ENCODE assay signal across 14 cellular contexts in genomic region chr9:98569070-98569469, GRCh38.
DNase-seq lines count a peak whose midpoint lies in the region; ATAC-seq and TF ChIP-seq lines count a peak whose summit lies in the region.
"Had no signal": no experiment of that assay in that cellular context is flagged by ENCODE, and none has a peak within 500 bp of the region (broad histone marks: within the 10 kb centered on the region; RNA-seq: fewer than 3 reads in every experiment).

No MANE protein-coding gene starts in this region.

- H3K4me1 Mint-ChIP-seq in osteocyte (ENCODE audit: unreplicated experiment) (no peaks in the 10 kb centered on the region), T-helper 17 cell (peaks cover 2% of the 10 kb centered on the region)
- no peaks in the 10 kb centered on the region for H3K4me1 Mint-ChIP-seq in activated CD4-positive, alpha-beta T cell treated with anti-CD3 and anti-CD28 coated beads for 36 hours
- H3K4me1 Mint-ChIP-seq: CD4-positive, CD25-positive, alpha-beta regulatory T cell; GM23338 had no signal

- no peaks in the 10 kb centered on the region for H3K9me3 Mint-ChIP-seq in osteocyte (ENCODE audit: unreplicated experiment)
- no peaks in the 10 kb centered on the region for H3K9me3 Mint-ChIP-seq in activated CD4-positive, alpha-beta T cell treated with anti-CD3 and anti-CD28 coated beads for 36 hours (ENCODE audit: low read depth)
- H3K9me3 Mint-ChIP-seq: GM23338, H9 had no signal

- H3K27me3 ChIP-seq in right atrium auricular region (no peaks in the 10 kb centered on the region), esophagus muscularis mucosa (no peaks in the 10 kb centered on the region)

- TF ChIP-seq CTCF in right atrium auricular region (IDR thresholded peaks at IDR 0.05): no peak
- no peak for TF ChIP-seq CTCF in esophagus muscularis mucosa (IDR thresholded peaks at IDR 0.05)
- TF ChIP-seq CTCF in osteocyte (IDR thresholded peaks at IDR 0.05): no peak

- H3K36me3 ChIP-seq in right atrium auricular region (no peaks in the 10 kb centered on the region), esophagus muscularis mucosa (no peaks in the 10 kb centered on the region)
- H3K36me3 ChIP-seq: BLaER1 treated with 17β-estradiol and CSF1 and Interleukin-3, amounts not matched to agents 10 nM and 100 nM had no signal

- H3K27me3 Mint-ChIP-seq in osteocyte (ENCODE audit: unreplicated experiment) (peaks cover 3% of the 10 kb centered on the region), T-helper 17 cell (peaks cover 42% of the 10 kb centered on the region)
- peaks cover 3% of the 10 kb centered on the region for H3K27me3 Mint-ChIP-seq in activated CD4-positive, alpha-beta T cell treated with anti-CD3 and anti-CD28 coated beads for 36 hours
- H3K27me3 Mint-ChIP-seq: CD4-positive, CD25-positive, alpha-beta regulatory T cell had no signal

- H3K27ac ChIP-seq in right atrium auricular region: no peak overlapping the region
- no peak overlapping the region for H3K27ac ChIP-seq in esophagus muscularis mucosa (replicated peaks in 1 of 4)
- H3K27ac ChIP-seq: BLaER1 treated with 17β-estradiol and CSF1 and Interleukin-3, amounts not matched to agents 10 nM and 100 nM had no signal

- CTCF ChIA-PET in activated CD4-positive, alpha-beta T cell treated with anti-CD3 and anti-CD28 coated beads for 36 hours (lab: Charles Lee): no interaction called here

- no peak overlapping the region for H3K27ac Mint-ChIP-seq in osteocyte (ENCODE audit: unreplicated experiment)
- H3K27ac Mint-ChIP-seq in activated CD4-positive, alpha-beta T cell treated with anti-CD3 and anti-CD28 coated beads for 36 hours: no peak overlapping the region
- no peak overlapping the region for H3K27ac Mint-ChIP-seq in T-helper 17 cell
- H3K27ac Mint-ChIP-seq: CD4-positive, CD25-positive, alpha-beta regulatory T cell; GM23338; H9 had no signal

- DNase-seq in right atrium auricular region (ENCODE audit: low spot score) (peak; percentile 5), Right ventricle myocardium superior (no peak), esophagus muscularis mucosa (ENCODE audit: extremely low spot score) (peak; percentile 45), osteocyte (ENCODE audit: extremely low spot score, unreplicated experiment) (peak; percentile 40), T-helper 17 cell (no peak)
- DNase-seq in activated CD4-positive, alpha-beta T cell treated with anti-CD3 and anti-CD28 coated beads for 36 hours: no peak
- DNase-seq: ACHN; CD4-positive, CD25-positive, alpha-beta regulatory T cell; DMS53; GF-D8; H9 had no signal

- H3K4me1 ChIP-seq in right atrium auricular region (no peaks in the 10 kb centered on the region), esophagus muscularis mucosa (no peaks in the 10 kb centered on the region)

- WGBS in esophagus muscularis mucosa: 58% methylated on average over 6 of the region's 6 CpGs

- H3K4me3 Mint-ChIP-seq in osteocyte (ENCODE audit: unreplicated experiment) (no peak overlapping the region), T-helper 17 cell (no peak overlapping the region)
- no peak overlapping the region for H3K4me3 Mint-ChIP-seq in activated CD4-positive, alpha-beta T cell treated with anti-CD3 and anti-CD28 coated beads for 36 hours
- H3K4me3 Mint-ChIP-seq: GM23338, H9 had no signal

- POLR2A ChIA-PET in activated CD4-positive, alpha-beta T cell treated with anti-CD3 and anti-CD28 coated beads for 36 hours (lab: Charles Lee): no interaction called here

- ATAC-seq in Right ventricle myocardium superior (ENCODE audit: poor library complexity) (no peak), T-helper 17 cell (no peak), GM18868 (IDR thresholded peaks at IDR 0.05; ENCODE audit: unreplicated experiment) (no peak)
- no peak for ATAC-seq in activated CD4-positive, alpha-beta T cell treated with anti-CD3 and anti-CD28 coated beads for 36 hours
- ATAC-seq: GM23338 had no signal

- H3K36me3 Mint-ChIP-seq in osteocyte (ENCODE audit: unreplicated experiment) (no peaks in the 10 kb centered on the region), T-helper 17 cell (ENCODE audit: low read depth) (no peaks in the 10 kb centered on the region)
- no peaks in the 10 kb centered on the region for H3K36me3 Mint-ChIP-seq in activated CD4-positive, alpha-beta T cell treated with anti-CD3 and anti-CD28 coated beads for 36 hours (ENCODE audit: low read depth)
- H3K36me3 Mint-ChIP-seq: CD4-positive, CD25-positive, alpha-beta regulatory T cell had no signal

- TF ChIP-seq EP300 in esophagus muscularis mucosa (IDR thresholded peaks at IDR 0.05): no peak

- H3K9me3 ChIP-seq in right atrium auricular region: no peaks in the 10 kb centered on the region
- H3K9me3 ChIP-seq in esophagus muscularis mucosa: no peaks in the 10 kb centered on the region
- H3K9me3 ChIP-seq in T-helper 17 cell (ENCODE audit: control insufficient read depth, low read length, poor library complexity, severe bottlenecking): no peaks in the 10 kb centered on the region
- H3K9me3 ChIP-seq: BLaER1 treated with 17β-estradiol and CSF1 and Interleukin-3, amounts not matched to agents 10 nM and 100 nM had no signal

- intact Hi-C loops in Right ventricle myocardium superior (cut with DNase I) (no loop called here), esophagus muscularis mucosa (cut with DNase I) (no loop called here)
- intact Hi-C loops in activated CD4-positive, alpha-beta T cell treated with anti-CD3 and anti-CD28 coated beads for 36 hours (cut with DNase I, micrococcal nuclease): no loop called here

- H3K4me3 ChIP-seq in right atrium auricular region: no peak overlapping the region
- no peak overlapping the region for H3K4me3 ChIP-seq in esophagus muscularis mucosa
- H3K4me3 ChIP-seq: BLaER1 treated with 17β-estradiol and CSF1 and Interleukin-3, amounts not matched to agents 10 nM and 100 nM; GM23338 had no signal

- TF ChIP-seq POLR2A in esophagus muscularis mucosa (IDR thresholded peaks at IDR 0.05; ENCODE audit: low read depth): no peak

Comparison
In these comparisons a context has a peak if more than half of its experiments do, and no peak if none do; other contexts are left out.
1. DNase-seq: peak in right atrium auricular region (single experiment), esophagus muscularis mucosa (single experiment) and osteocyte (single experiment); none in Right ventricle myocardium superior (single experiment), activated CD4-positive, alpha-beta T cell treated with anti-CD3 and anti-CD28 coated beads for 36 hours (single experiment) and T-helper 17 cell (0 of 3).